11 cellular contexts compared by ENCODE assay signal in the genomic region with DNA sequence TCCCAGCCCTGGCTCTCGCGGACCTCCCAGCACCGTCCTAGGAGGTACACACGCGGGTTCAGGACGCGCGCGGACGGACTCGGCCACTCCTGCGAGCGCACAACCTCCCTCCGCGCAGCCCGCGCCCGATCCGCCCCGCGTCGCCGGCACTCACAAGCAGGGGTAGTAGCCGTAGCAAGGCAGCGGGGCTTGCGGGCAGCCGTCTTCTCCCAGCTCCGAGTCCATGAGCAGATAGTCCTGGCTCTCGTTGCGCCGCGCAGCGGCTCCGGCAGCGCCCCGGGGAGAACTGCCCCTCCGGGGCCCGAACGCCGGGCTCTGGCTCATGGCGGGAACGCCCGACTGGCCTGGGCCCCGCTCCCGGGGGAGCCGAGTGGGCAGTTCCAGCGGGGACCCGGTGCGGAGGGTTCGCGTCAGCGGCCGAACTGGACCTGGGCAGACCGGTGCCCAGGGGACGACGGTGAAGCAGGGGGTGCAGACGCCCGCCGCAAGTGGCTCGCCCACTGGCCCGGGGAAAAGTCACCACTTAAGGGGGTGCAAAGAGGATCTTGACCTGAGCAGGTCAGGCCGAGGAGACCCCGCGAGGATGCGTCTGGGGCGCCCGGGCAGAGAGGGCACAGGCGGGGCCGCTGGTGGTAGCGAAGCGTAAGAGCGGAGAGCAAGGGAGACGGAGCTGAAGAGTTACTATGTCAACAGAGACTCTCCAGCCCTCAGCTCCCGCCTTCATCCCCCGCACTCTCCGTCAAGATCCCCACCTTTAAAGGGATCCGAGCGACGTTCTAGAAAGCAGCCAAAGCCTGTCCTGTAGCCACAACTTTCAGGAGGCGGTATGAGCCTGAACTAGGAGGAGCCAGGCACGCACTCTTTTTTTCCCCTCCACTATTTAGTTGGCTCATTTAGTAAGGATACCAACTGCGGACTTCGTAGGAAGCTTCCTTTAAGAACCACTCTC. TPM values are rescaled to one million over a fixed set of nuclear protein-coding genes. Genes with fewer than 3 reads are reported as not detected.
A peak's percentile ranks its signal among the peaks of the same experiment; 100 is the strongest.
DNase-seq lines count a peak whose midpoint lies in the region; ATAC-seq, FAIRE-seq and TF ChIP-seq lines count a peak whose summit lies in the region.
"Had no signal": no experiment of that assay in that cellular context is flagged by ENCODE, and none has a peak within 500 bp of the region (broad histone marks: within the 10 kb centered on the region; RNA-seq: fewer than 3 reads in every experiment).

A gene (minus strand): TSS at position 828 of the 949 bp plus-strand sequence. CDS start 504 bp downstream, at position 324.

- DNase-seq in NCI-H345 (lab: John Stamatoyannopoulos, UW) (peak; percentile 28), NCI-H345 treated with DMSO at 0.1 percent for 48 hours (lab: John Stamatoyannopoulos, UW; ENCODE audit: unreplicated experiment) (no peak), esophagus muscularis mucosa (ENCODE audit: extremely low spot score) (no peak), mucosa of descending colon (peak in 2 of 3 donors; percentile 24 to 45), SHP77 treated with DMSO at 0.1 percent for 48 hours (lab: John Stamatoyannopoulos, UW) (no peak), D721Med (ENCODE audit: insufficient read length, low spot score) (no peak)
- no peak for DNase-seq in activated T-cell treated with anti-CD3 and anti-CD28 coated beads, Interleukin-2, amount 50 U/mL, for 48 hours
- DNase-seq: ACHN, NCI-H2171 had no signal

- H3K4me3 ChIP-seq in esophagus muscularis mucosa, result peak within 1 kb of the TSS; percentile 74 to 79 (median 76)
- H3K4me3 ChIP-seq in mucosa of descending colon, result no peak within 1 kb of the TSS
- H3K4me3 ChIP-seq in urinary bladder (ENCODE audit: low read depth, low read length), result peak within 1 kb of the TSS; percentile 58

- H3K27ac ChIP-seq in esophagus muscularis mucosa (replicated peaks in 1 of 4) (peak within 1 kb of the TSS; percentile 89 to 96 (median 92)), urinary bladder (ENCODE audit: low read depth) (peak within 1 kb of the TSS; percentile 84)

- H3K9me3 ChIP-seq in esophagus muscularis mucosa (no peaks in the 10 kb centered on the region), mucosa of descending colon (no peaks in the 10 kb centered on the region)

- no peak for TF ChIP-seq EP300 in esophagus muscularis mucosa (IDR thresholded peaks at IDR 0.05)

- WGBS in esophagus muscularis mucosa, result under 1% methylated on average over 20 of the region's 83 CpGs
- under 1% methylated on average over 83 of the region's 83 CpGs for WGBS in urinary bladder

- H3K4me1 ChIP-seq in esophagus muscularis mucosa (peaks cover 3 to 14% (median 10%) of the 10 kb centered on the region in 4 donors), mucosa of descending colon (ENCODE audit: low read depth) (no peaks in the 10 kb centered on the region), urinary bladder (ENCODE audit: insufficient read depth) (no peaks in the 10 kb centered on the region)

- H3K36me3 ChIP-seq in esophagus muscularis mucosa, result no peaks in the 10 kb centered on the region
- no peaks in the 10 kb centered on the region for H3K36me3 ChIP-seq in mucosa of descending colon (ENCODE audit: low read depth)
- H3K36me3 ChIP-seq in urinary bladder (ENCODE audit: insufficient read depth), result no peaks in the 10 kb centered on the region

- intact Hi-C loops in esophagus muscularis mucosa (cut with DNase I) (loop anchor here (5.0 to 10.0 kb wide), 2 partner anchors 99 to 141 kb away; no protein-coding TSS in a partner anchor), mucosa of descending colon (cut with DNase I, micrococcal nuclease) (no loop called here)

- peaks cover 0 to 14% (median 0%) of the 10 kb centered on the region in 4 donors for H3K27me3 ChIP-seq in esophagus muscularis mucosa

- no peak for TF ChIP-seq POLR2A in esophagus muscularis mucosa (IDR thresholded peaks at IDR 0.05; ENCODE audit: low read depth)

- peak; percentile 40 for ATAC-seq in mucosa of descending colon

- FAIRE-seq in D721Med (lab: Jason Lieb, UNC), result no peak
- FAIRE-seq: H54 had no signal

- TF ChIP-seq CTCF in esophagus muscularis mucosa (IDR thresholded peaks at IDR 0.05) (no peak), mucosa of descending colon (IDR thresholded peaks at IDR 0.05) (no peak), D721Med (IDR thresholded peaks at IDR 0.05; ENCODE audit: insufficient read depth, missing control alignments) (no peak)

RNA-seq across cellular contexts. Expression of the gene that starts here (rescaled TPM):
- total RNA-seq in esophagus muscularis mucosa (10 to 100 TPM; 55.5 to 77.3 (median 65.8) TPM), mucosa of descending colon (1 to 10 TPM; 1.3 to 4.7 (median 1.4) TPM), urinary bladder (58.5 TPM)
- 2.1 TPM for polyA plus RNA-seq in urinary bladder

Comparison
In these comparisons a context has a peak if more than half of its experiments do, and no peak if none do; other contexts are left out.
1. RNA of the gene that starts here (total RNA-seq): 55.5 to 77.3 TPM in esophagus muscularis mucosa and 58.5 TPM in urinary bladder (single experiment); 1.3 to 4.7 TPM in mucosa of descending colon; every median in the first group is over 4 times any median in the second.
2. DNase-seq: peak in NCI-H345 (single experiment) and mucosa of descending colon (2 of 3); none in NCI-H345 treated with DMSO at 0.1 percent for 48 hours (single experiment), esophagus muscularis mucosa (single experiment), activated T-cell treated with anti-CD3 and anti-CD28 coated beads, Interleukin-2, amount 50 U/mL, for 48 hours (0 of 2), SHP77 treated with DMSO at 0.1 percent for 48 hours (single experiment) and D721Med (single experiment).